ENCODE assay signal across 34 cellular contexts in genomic region chr15:62608369-62608768, GRCh38.
"Had no signal": no experiment of that assay in that cellular context is flagged by ENCODE, and none has a peak within 500 bp of the region (broad histone marks: within the 10 kb centered on the region; RNA-seq: fewer than 3 reads in every experiment).

No MANE protein-coding gene starts in this region.

- H3K27ac ChIP-seq: adrenal gland, breast epithelium, cardiac muscle cell, coronary artery, dorsolateral prefrontal cortex, WERI-Rb-1 had no signal

- H3K27me3 ChIP-seq: adrenal gland, breast epithelium, cardiac muscle cell, dorsolateral prefrontal cortex had no signal

- H3K4me1 ChIP-seq: breast epithelium had no signal

- H3K27me3 Mint-ChIP-seq: brain; dendritic cell treated with granulocyte-macrophage colony-stimulating factor and Interleukin-4, amounts not matched to agents 40 ng/mL and 50 ng/mL, for 4 days had no signal

- DNase-seq: activated CD4-positive, alpha-beta memory T cell treated with anti-CD3 and anti-CD28 coated beads for 36 hours; activated CD4-positive, alpha-beta T cell treated with anti-CD3 and anti-CD28 coated beads, Interleukin-2, amount 10 ng/mL, durations not matched to agents 24 days and 14 days; activated CD4-positive, CD25-positive, alpha-beta regulatory T cell; activated CD4-positive, CD25-positive, alpha-beta regulatory T cell treated with anti-CD3 and anti-CD28 coated beads, Interleukin-2, amount 50 U/mL, for 72 hours; activated CD8-positive, alpha-beta memory T cell treated with anti-CD3 and anti-CD28 coated beads, Interleukin-2, amount 10 ng/mL, durations not matched to agents 7 days and 5 days; activated CD8-positive, alpha-beta memory T cell treated with anti-CD3 and anti-CD28 coated beads, Interleukin-2, amount 50 U/mL, for 4 hours; activated CD8-positive, alpha-beta T cell treated with anti-CD3 and anti-CD28 coated beads, Interleukin-2, amount 10 ng/mL, durations not matched to agents 7 days and 5 days; activated effector memory CD4-positive, alpha-beta T cell treated with anti-CD3 and anti-CD28 coated beads, Interleukin-2, amount 50 U/mL, for 16 hours; activated naive CD4-positive, alpha-beta T cell treated with anti-CD3 and anti-CD28 coated beads for 36 hours; activated naive CD8-positive, alpha-beta T cell treated with anti-CD3 and anti-CD28 coated beads for 36 hours; activated naive CD8-positive, alpha-beta T cell treated with anti-CD3 and anti-CD28 coated beads, Interleukin-2, amount 50 U/mL, for 24 hours; activated T-cell treated with anti-CD3 and anti-CD28 coated beads, Interleukin-2, amount 50 U/mL, for 1 hour; activated T-cell treated with anti-CD3 and anti-CD28 coated beads, Interleukin-2, amount 50 U/mL, for 48 hours; adrenal gland; amygdala; aorta; dorsolateral prefrontal cortex; effector memory CD4-positive, alpha-beta T cell; endodermal cell; T-helper 1 cell; T-helper 17 cell; T1000; WERI-Rb-1 had no signal

- H3K9me3 ChIP-seq: adrenal gland, breast epithelium had no signal

- ATAC-seq: activated CD8-positive, alpha-beta memory T cell treated with anti-CD3 and anti-CD28 coated beads, Interleukin-2, amount 10 ng/mL, durations not matched to agents 7 days and 5 days; activated CD8-positive, alpha-beta T cell treated with anti-CD3 and anti-CD28 coated beads, Interleukin-2, amount 10 ng/mL, durations not matched to agents 7 days and 5 days; activated naive CD8-positive, alpha-beta T cell treated with anti-CD3 and anti-CD28 coated beads, Interleukin-2, amount 50 U/mL, for 24 hours; T-helper 17 cell had no signal

- H3K4me3 Mint-ChIP-seq: activated CD4-positive, alpha-beta memory T cell treated with anti-CD3 and anti-CD28 coated beads for 36 hours; activated CD4-positive, alpha-beta T cell treated with anti-CD3 and anti-CD28 coated beads for 36 hours; activated CD4-positive, alpha-beta T cell treated with anti-CD3 and anti-CD28 coated beads, Interleukin-2, amount 10 ng/mL, durations not matched to agents 24 days and 14 days; activated CD8-positive, alpha-beta memory T cell treated with anti-CD3 and anti-CD28 coated beads, Interleukin-2, amount 10 ng/mL, durations not matched to agents 7 days and 5 days; activated CD8-positive, alpha-beta T cell treated with anti-CD3 and anti-CD28 coated beads, Interleukin-2, amount 10 ng/mL, durations not matched to agents 7 days and 5 days; activated naive CD4-positive, alpha-beta T cell treated with anti-CD3 and anti-CD28 coated beads for 36 hours; activated naive CD4-positive, alpha-beta T cell treated with anti-CD3 and anti-CD28 coated beads, Interleukin-2, amount 50 U/mL, for 24 hours; activated naive CD8-positive, alpha-beta T cell treated with anti-CD3 and anti-CD28 coated beads for 36 hours; activated naive CD8-positive, alpha-beta T cell treated with anti-CD3 and anti-CD28 coated beads, Interleukin-2, amount 50 U/mL, for 24 hours; activated T-helper 1 cell treated with anti-CD3 and anti-CD28 coated beads, Interleukin-12 subunit alpha, Interleukin-12 subunit beta, Interleukin-2, Interleukin-4 antibody, amounts not matched to agents 30 ng/mL and 10 ng/mL and 1 ng/mL, durations not matched to agents 14 hours and 24 hours and 36 hours; brain; central memory CD8-positive, alpha-beta T cell; dendritic cell treated with granulocyte-macrophage colony-stimulating factor and Interleukin-4, amounts not matched to agents 40 ng/mL and 50 ng/mL, for 4 days; endodermal cell; T-helper 17 cell; T-helper 2 cell treated with Interferon-gamma antibody and Interleukin-4, amounts not matched to agents 5 μg/mL and 100 μg/mL, for 36 hours had no signal

- H3K9me3 Mint-ChIP-seq: activated CD4-positive, alpha-beta memory T cell treated with anti-CD3 and anti-CD28 coated beads for 36 hours; activated CD4-positive, alpha-beta T cell treated with anti-CD3 and anti-CD28 coated beads, Interleukin-2, amount 10 ng/mL, durations not matched to agents 24 days and 14 days; activated naive CD4-positive, alpha-beta T cell treated with anti-CD3 and anti-CD28 coated beads for 36 hours; activated naive CD4-positive, alpha-beta T cell treated with anti-CD3 and anti-CD28 coated beads, Interleukin-2, amount 50 U/mL, for 24 hours; activated naive CD8-positive, alpha-beta T cell treated with anti-CD3 and anti-CD28 coated beads for 36 hours; activated naive CD8-positive, alpha-beta T cell treated with anti-CD3 and anti-CD28 coated beads, Interleukin-2, amount 50 U/mL, for 24 hours; activated T-helper 1 cell treated with anti-CD3 and anti-CD28 coated beads, Interleukin-12 subunit alpha, Interleukin-12 subunit beta, Interleukin-2, Interleukin-4 antibody, amounts not matched to agents 30 ng/mL and 10 ng/mL and 1 ng/mL, durations not matched to agents 14 hours and 24 hours and 36 hours; activated T-helper 2 cell treated with anti-CD3 and anti-CD28 coated beads, Interferon-gamma antibody, Interleukin-2, Interleukin-4, amounts not matched to agents 10 μg/mL and 5 μg/mL and 100 μg/mL, durations not matched to agents 14 hours and 24 hours and 36 hours; brain; central memory CD8-positive, alpha-beta T cell; dendritic cell treated with granulocyte-macrophage colony-stimulating factor and Interleukin-4, amounts not matched to agents 40 ng/mL and 50 ng/mL, for 4 days; endodermal cell; T-helper 2 cell treated with Interferon-gamma antibody and Interleukin-4, amounts not matched to agents 5 μg/mL and 100 μg/mL, for 36 hours had no signal

- H3K4me3 ChIP-seq: adrenal gland, breast epithelium, cardiac muscle cell, coronary artery, dorsolateral prefrontal cortex had no signal

- H3K36me3 ChIP-seq: adrenal gland, breast epithelium, cardiac muscle cell, WERI-Rb-1 had no signal

- H3K27ac Mint-ChIP-seq: activated CD4-positive, alpha-beta memory T cell treated with anti-CD3 and anti-CD28 coated beads for 36 hours; activated CD4-positive, alpha-beta T cell treated with anti-CD3 and anti-CD28 coated beads for 36 hours; activated CD4-positive, alpha-beta T cell treated with anti-CD3 and anti-CD28 coated beads, Interleukin-2, amount 10 ng/mL, durations not matched to agents 24 days and 14 days; activated CD8-positive, alpha-beta memory T cell treated with anti-CD3 and anti-CD28 coated beads, Interleukin-2, amount 10 ng/mL, durations not matched to agents 7 days and 5 days; activated CD8-positive, alpha-beta T cell treated with anti-CD3 and anti-CD28 coated beads, Interleukin-2, amount 10 ng/mL, durations not matched to agents 7 days and 5 days; activated naive CD4-positive, alpha-beta T cell treated with anti-CD3 and anti-CD28 coated beads for 36 hours; activated naive CD4-positive, alpha-beta T cell treated with anti-CD3 and anti-CD28 coated beads, Interleukin-2, amount 50 U/mL, for 24 hours; activated naive CD8-positive, alpha-beta T cell treated with anti-CD3 and anti-CD28 coated beads for 36 hours; activated naive CD8-positive, alpha-beta T cell treated with anti-CD3 and anti-CD28 coated beads, Interleukin-2, amount 50 U/mL, for 24 hours; activated T-helper 1 cell treated with anti-CD3 and anti-CD28 coated beads, Interleukin-12 subunit alpha, Interleukin-12 subunit beta, Interleukin-2, Interleukin-4 antibody, amounts not matched to agents 30 ng/mL and 10 ng/mL and 1 ng/mL, durations not matched to agents 14 hours and 24 hours and 36 hours; activated T-helper 2 cell treated with anti-CD3 and anti-CD28 coated beads, Interferon-gamma antibody, Interleukin-2, Interleukin-4, amounts not matched to agents 10 μg/mL and 5 μg/mL and 100 μg/mL, durations not matched to agents 14 hours and 24 hours and 36 hours; brain; dendritic cell treated with granulocyte-macrophage colony-stimulating factor and Interleukin-4, amounts not matched to agents 40 ng/mL and 50 ng/mL, for 4 days; endodermal cell; T-helper 17 cell; T-helper 2 cell treated with Interferon-gamma antibody and Interleukin-4, amounts not matched to agents 5 μg/mL and 100 μg/mL, for 36 hours had no signal

- H3K36me3 Mint-ChIP-seq: activated CD4-positive, alpha-beta memory T cell treated with anti-CD3 and anti-CD28 coated beads for 36 hours; activated CD8-positive, alpha-beta memory T cell treated with anti-CD3 and anti-CD28 coated beads, Interleukin-2, amount 10 ng/mL, durations not matched to agents 7 days and 5 days; activated naive CD4-positive, alpha-beta T cell treated with anti-CD3 and anti-CD28 coated beads, Interleukin-2, amount 50 U/mL, for 24 hours; activated naive CD8-positive, alpha-beta T cell treated with anti-CD3 and anti-CD28 coated beads for 36 hours; brain had no signal

- H3K4me1 Mint-ChIP-seq: activated CD4-positive, alpha-beta T cell treated with anti-CD3 and anti-CD28 coated beads for 36 hours; activated CD4-positive, alpha-beta T cell treated with anti-CD3 and anti-CD28 coated beads, Interleukin-2, amount 10 ng/mL, durations not matched to agents 24 days and 14 days; activated CD8-positive, alpha-beta memory T cell treated with anti-CD3 and anti-CD28 coated beads, Interleukin-2, amount 10 ng/mL, durations not matched to agents 7 days and 5 days; activated naive CD4-positive, alpha-beta T cell treated with anti-CD3 and anti-CD28 coated beads, Interleukin-2, amount 50 U/mL, for 24 hours; activated naive CD8-positive, alpha-beta T cell treated with anti-CD3 and anti-CD28 coated beads for 36 hours; activated naive CD8-positive, alpha-beta T cell treated with anti-CD3 and anti-CD28 coated beads, Interleukin-2, amount 50 U/mL, for 24 hours; central memory CD8-positive, alpha-beta T cell; T-helper 17 cell had no signal
